Comparison of ENCODE assay signal across 22 cellular contexts in genomic region chr21:37001446-37001845, GRCh38. TPM values are rescaled to one million over a fixed set of nuclear protein-coding genes. Genes with fewer than 3 reads are reported as not detected.
DNase-seq lines count a peak whose midpoint lies in the region; ATAC-seq and TF ChIP-seq lines count a peak whose summit lies in the region.
"Had no signal": no experiment of that assay in that cellular context is flagged by ENCODE, and none has a peak within 500 bp of the region (broad histone marks: within the 10 kb centered on the region; RNA-seq: fewer than 3 reads in every experiment).

No MANE protein-coding gene starts in this region.

- intact Hi-C loops in activated CD4-positive, alpha-beta T cell treated with anti-CD3 and anti-CD28 coated beads for 36 hours (cut with DNase I, micrococcal nuclease) = no loop called here
- intact Hi-C loops in ovary (cut with DNase I) (no loop called here), head of caudate nucleus (cut with DNase I) (no loop called here)

- peaks cover 10% of the 10 kb centered on the region for H3K4me1 Mint-ChIP-seq in activated CD4-positive, alpha-beta T cell treated with anti-CD3 and anti-CD28 coated beads for 36 hours
- H3K4me1 Mint-ChIP-seq in endodermal cell = no peaks in the 10 kb centered on the region

- TF ChIP-seq EP300 in ovary (IDR thresholded peaks at IDR 0.05) = no peak

- DNase-seq in activated CD4-positive, alpha-beta T cell treated with anti-CD3 and anti-CD28 coated beads for 36 hours = no peak
- no peak for DNase-seq in activated CD4-positive, alpha-beta T cell treated with anti-CD3 and anti-CD28 coated beads for 4 hours
- DNase-seq in KG1 (lab: John Stamatoyannopoulos, UW) (peak; percentile 39), endodermal cell (no peak), ovary (no peak), head of caudate nucleus (no peak), NCI-H1048 (lab: John Stamatoyannopoulos, UW) (no peak)
- DNase-seq: ACHN; activated gamma-delta T cell; H9; hypothalamus; kidney; NCI-H2081 treated with DMSO at 0.1 percent for 48 hours; NCI-H524 treated with DMSO at 0.1 percent for 48 hours; OCI-M1; stimulated activated naive CD4-positive, alpha-beta T cell; T-helper 9 cell had no signal

- H3K27me3 Mint-ChIP-seq in activated CD4-positive, alpha-beta T cell treated with anti-CD3 and anti-CD28 coated beads for 36 hours = no peaks in the 10 kb centered on the region
- H3K27me3 Mint-ChIP-seq in endodermal cell (ENCODE audit: insufficient read depth) = peaks cover 60% of the 10 kb centered on the region

- H3K27me3 ChIP-seq in endodermal cell (ENCODE audit: control insufficient read depth, insufficient read depth, low read length, poor library complexity, severe bottlenecking) (peaks cover 12% of the 10 kb centered on the region), neuron (ENCODE audit: insufficient read depth, low read length) (no peaks in the 10 kb centered on the region), ovary (no peaks in the 10 kb centered on the region)
- H3K27me3 ChIP-seq: ascending aorta had no signal

- H3K9me3 ChIP-seq in endodermal cell (ENCODE audit: control insufficient read depth, low read length) = no peaks in the 10 kb centered on the region
- peaks cover 7% of the 10 kb centered on the region for H3K9me3 ChIP-seq in neuron (ENCODE audit: low read length)
- H3K9me3 ChIP-seq in ovary = no peaks in the 10 kb centered on the region
- H3K9me3 ChIP-seq: ascending aorta, tibial nerve had no signal

- H3K9me3 Mint-ChIP-seq in activated CD4-positive, alpha-beta T cell treated with anti-CD3 and anti-CD28 coated beads for 36 hours (ENCODE audit: low read depth) = no peaks in the 10 kb centered on the region
- no peaks in the 10 kb centered on the region for H3K9me3 Mint-ChIP-seq in endodermal cell
- H3K9me3 Mint-ChIP-seq: H9 had no signal

- peak overlapping the region; percentile 42 for H3K27ac Mint-ChIP-seq in activated CD4-positive, alpha-beta T cell treated with anti-CD3 and anti-CD28 coated beads for 36 hours
- H3K27ac Mint-ChIP-seq in endodermal cell = no peak overlapping the region
- H3K27ac Mint-ChIP-seq: H9 had no signal

- no peak overlapping the region for H3K4me3 Mint-ChIP-seq in activated CD4-positive, alpha-beta T cell treated with anti-CD3 and anti-CD28 coated beads for 36 hours
- H3K4me3 Mint-ChIP-seq in endodermal cell = no peak overlapping the region
- H3K4me3 Mint-ChIP-seq: H9 had no signal

- no peaks in the 10 kb centered on the region for H3K36me3 Mint-ChIP-seq in activated CD4-positive, alpha-beta T cell treated with anti-CD3 and anti-CD28 coated beads for 36 hours (ENCODE audit: low read depth)
- H3K36me3 Mint-ChIP-seq in endodermal cell (ENCODE audit: low read depth) = no peaks in the 10 kb centered on the region

- H3K36me3 ChIP-seq in endodermal cell (ENCODE audit: control insufficient read depth, insufficient read depth, low read length) = no peaks in the 10 kb centered on the region
- no peaks in the 10 kb centered on the region for H3K36me3 ChIP-seq in neuron (ENCODE audit: insufficient read depth, low read length)
- no peaks in the 10 kb centered on the region for H3K36me3 ChIP-seq in ovary
- H3K36me3 ChIP-seq: ascending aorta, tibial nerve had no signal

- POLR2A ChIA-PET in activated CD4-positive, alpha-beta T cell treated with anti-CD3 and anti-CD28 coated beads for 36 hours (lab: Charles Lee) = interaction anchor here (0.7 kb wide), 1 partner anchor 204 kb away, joined by 8 read pairs; no protein-coding TSS in a partner anchor

- no peak for TF ChIP-seq CTCF in endodermal cell (conservative IDR thresholded peaks at IDR 0.05)
- TF ChIP-seq CTCF in ovary (IDR thresholded peaks at IDR 0.05) = no peak

- H3K4me1 ChIP-seq in endodermal cell (ENCODE audit: control insufficient read depth, insufficient read depth, low read length) = no peaks in the 10 kb centered on the region
- H3K4me1 ChIP-seq in neuron (ENCODE audit: insufficient read depth, low read length) = peaks cover 9% of the 10 kb centered on the region
- H3K4me1 ChIP-seq in ovary (ENCODE audit: insufficient read depth) = peaks cover 2% of the 10 kb centered on the region

- no peak for ATAC-seq in activated CD4-positive, alpha-beta T cell treated with anti-CD3 and anti-CD28 coated beads for 36 hours
- ATAC-seq: sciatic nerve had no signal

- peak overlapping the region; percentile 99 for H2AFZ ChIP-seq in neuron (ENCODE audit: low read depth, low read length)

- TF ChIP-seq POLR2A in ovary (IDR thresholded peaks at IDR 0.05) = no peak

- CTCF ChIA-PET in activated CD4-positive, alpha-beta T cell treated with anti-CD3 and anti-CD28 coated beads for 36 hours (lab: Charles Lee) = interaction anchor here (1.0 kb wide), 1 partner anchor 9 kb away, joined by 4 read pairs; no protein-coding TSS in a partner anchor

- no peak overlapping the region for H3K4me3 ChIP-seq in endodermal cell (ENCODE audit: low read length)
- H3K4me3 ChIP-seq in neuron (ENCODE audit: low read length) = no peak overlapping the region
- no peak overlapping the region for H3K4me3 ChIP-seq in ovary
- H3K4me3 ChIP-seq: ascending aorta, tibial nerve had no signal

- H3K27ac ChIP-seq in endodermal cell (ENCODE audit: low read depth, low read length) (peak overlapping the region; percentile 16), ovary (no peak overlapping the region)
- H3K27ac ChIP-seq: ascending aorta, tibial nerve had no signal

- WGBS in endodermal cell (ENCODE audit: insufficient coverage in 1 of 2, insufficient read length in 1 of 2), 2 experiments = 88 to 89% methylated on average over 2 to 3 of the region's 3 CpGs
- WGBS in ovary, 3 donors = 10 to 15% (median 14%) methylated on average over 3 of the region's 3 CpGs

- H3K9ac ChIP-seq in endodermal cell (ENCODE audit: extremely low read depth, low read length, poor library complexity, severe bottlenecking) = no peak overlapping the region

RNA-seq across cellular contexts. Expression of gene RIPPLY3, which starts 5.1 kb away (rescaled TPM):
- under 1 TPM in 1 of 2 experiments, not detected in 1; 0.16 TPM for total RNA-seq in activated CD4-positive, alpha-beta T cell treated with anti-CD3 and anti-CD28 coated beads for 36 hours
- total RNA-seq in endodermal cell = 10 to 100 TPM; 15.6 to 28.0 TPM
- polyA plus RNA-seq in endodermal cell (2013, experiment 1 of 2) = 10.3 TPM
- 11.4 TPM for polyA plus RNA-seq in endodermal cell (2013, experiment 2 of 2)
- not detected for total RNA-seq in ovary
- polyA plus RNA-seq in ovary = not detected
- total RNA-seq: ascending aorta, mesenteric fat pad, sciatic nerve, tibial nerve had no signal

RNA-seq across cellular contexts. Expression of gene HLCS, which starts 35.0 kb away (rescaled TPM):
- total RNA-seq in activated CD4-positive, alpha-beta T cell treated with anti-CD3 and anti-CD28 coated beads for 36 hours = 10 to 100 TPM; 14.3 to 15.0 TPM
- 10 to 100 TPM; 25.0 to 30.1 TPM for total RNA-seq in endodermal cell
- polyA plus RNA-seq in endodermal cell (2013, experiment 1 of 2) = 13.9 TPM
- 12.3 TPM for polyA plus RNA-seq in endodermal cell (2013, experiment 2 of 2)
- total RNA-seq in ovary = 10 to 100 TPM in 6 of 7 donors, 1 to 10 TPM in 1; 8.8 to 20.3 (median 12.6) TPM
- polyA plus RNA-seq in ovary = 10 to 100 TPM in 1 of 2 donors, 1 to 10 TPM in 1; 4.0 to 12.4 TPM

Comparison
In these comparisons a context has a peak if more than half of its experiments do, and no peak if none do; other contexts are left out.
1. RNA of gene RIPPLY3, which starts 5.1 kb away (total RNA-seq): 15.6 to 28.0 TPM in endodermal cell; 0.16 TPM in activated CD4-positive, alpha-beta T cell treated with anti-CD3 and anti-CD28 coated beads for 36 hours and not detected in ovary; every median in the first group is over 10 times any median in the second.